Comparison of ENCODE assay signal across 15 cellular contexts in genomic region chr6:137188855-137189254, GRCh38. TPM values are rescaled to one million over a fixed set of nuclear protein-coding genes. Genes with fewer than 3 reads are reported as not detected.
DNase-seq lines count a peak whose midpoint lies in the region; ATAC-seq lines count a peak whose summit lies in the region.
"Had no signal": no experiment of that assay in that cellular context is flagged by ENCODE, and none has a peak within 500 bp of the region (broad histone marks: within the 10 kb centered on the region; RNA-seq: fewer than 3 reads in every experiment).

No MANE protein-coding gene starts in this region.

- no peaks in the 10 kb centered on the region for H3K36me3 Mint-ChIP-seq in T-helper 17 cell (ENCODE audit: low read depth)

- H3K27me3 Mint-ChIP-seq in T-helper 17 cell: no peaks in the 10 kb centered on the region

- H3K4me1 Mint-ChIP-seq in T-helper 17 cell: no peaks in the 10 kb centered on the region

- no peak overlapping the region for H3K27ac Mint-ChIP-seq in T-helper 17 cell

- H3K4me3 Mint-ChIP-seq in T-helper 17 cell: no peak overlapping the region

- DNase-seq in A172 (ENCODE audit: low spot score) (peak; percentile 26), CMK (ENCODE audit: low read depth) (peak; percentile 20), NCI-H69 (lab: John Stamatoyannopoulos, UW) (peak; percentile 43), dermis blood vessel endothelial cell (peak; percentile 30), NCI-H1092 treated with DMSO at 0.1 percent for 48 hours (lab: John Stamatoyannopoulos, UW) (no peak), T-helper 17 cell (no peak)
- DNase-seq: activated effector memory CD4-positive, alpha-beta T cell treated with Interleukin-2 at 50 U/mL for 16 hours; anterior cingulate cortex; colonic mucosa; heart right ventricle; NCI-H2029; posterior cingulate gyrus; stimulated activated naive CD8-positive, alpha-beta T cell treated with anti-CD3 and anti-CD28 coated beads, Interleukin-15, Interleukin-2, amounts not matched to agents 100 U/mL and 50 U/mL, for 24 hours had no signal

- no peak for ATAC-seq in GM21526 (IDR thresholded peaks at IDR 0.05; ENCODE audit: low FRiP score, unreplicated experiment)
- ATAC-seq in T-helper 17 cell: no peak
- ATAC-seq in HG03442 (IDR thresholded peaks at IDR 0.05; ENCODE audit: unreplicated experiment): no peak
- ATAC-seq: heart right ventricle; stimulated activated naive CD8-positive, alpha-beta T cell treated with anti-CD3 and anti-CD28 coated beads, Interleukin-15, Interleukin-2, amounts not matched to agents 100 U/mL and 50 U/mL, for 24 hours had no signal

- H3K9me3 ChIP-seq in T-helper 17 cell (ENCODE audit: control insufficient read depth, low read length, poor library complexity, severe bottlenecking): peaks cover 2% of the 10 kb centered on the region
- H3K9me3 ChIP-seq: colonic mucosa had no signal

RNA-seq across cellular contexts. Expression of gene IL22RA2, which starts 15.4 kb away (rescaled TPM):
- not detected in 2 replicates for total RNA-seq in A172 (2014; rRNA removed; shearing (Covaris generic))
- total RNA-seq in dermis blood vessel endothelial cell: not detected in 2 replicates
- not detected for total RNA-seq in T-helper 17 cell

RNA-seq across cellular contexts. Expression of gene IFNGR1, which starts 30.3 kb away (rescaled TPM):
- 31.9 and 34.6 TPM in 2 replicates for total RNA-seq in A172 (2014; rRNA removed; shearing (Covaris generic))
- 105 and 117 TPM in 2 replicates for total RNA-seq in dermis blood vessel endothelial cell
- total RNA-seq in T-helper 17 cell: 10 to 100 TPM; 49.3 to 56.4 TPM

Comparison
In these comparisons a context has a peak if more than half of its experiments do, and no peak if none do; other contexts are left out.
1. DNase-seq: peak in A172 (single experiment), CMK (single experiment), NCI-H69 (single experiment) and dermis blood vessel endothelial cell (single experiment); none in NCI-H1092 treated with DMSO at 0.1 percent for 48 hours (single experiment) and T-helper 17 cell (0 of 3).